ENCODE assay signal across 9 cellular contexts in the genomic region with DNA sequence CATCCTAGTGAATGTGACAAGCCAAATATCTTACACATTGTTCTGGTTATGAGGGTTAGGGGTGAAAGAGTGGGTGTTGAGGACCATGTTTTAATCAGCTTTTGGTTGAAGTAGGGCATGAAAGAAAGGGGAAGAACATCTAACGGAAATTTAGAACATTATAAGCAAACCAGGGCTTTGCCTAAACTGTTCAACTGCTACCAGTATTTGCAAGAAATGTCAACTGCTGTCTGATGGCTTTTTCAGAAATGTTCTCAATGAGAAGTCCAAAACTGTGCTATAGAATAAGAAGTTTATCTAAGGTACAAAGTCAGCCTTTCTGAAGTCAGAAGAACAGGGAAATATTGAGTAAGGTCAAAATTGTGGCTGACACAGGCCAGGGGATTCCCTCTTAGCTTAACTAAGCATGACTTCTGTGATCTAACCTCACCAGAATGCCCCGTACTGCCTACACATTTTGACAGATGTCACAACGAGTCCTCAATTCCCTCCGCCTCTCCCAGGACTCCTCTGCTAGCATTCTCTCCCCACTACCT.
DNase-seq lines count a peak whose midpoint lies in the region; ATAC-seq and TF ChIP-seq lines count a peak whose summit lies in the region.
"Had no signal": no experiment of that assay in that cellular context is flagged by ENCODE, and none has a peak within 500 bp of the region (broad histone marks: within the 10 kb centered on the region; RNA-seq: fewer than 3 reads in every experiment).

No MANE protein-coding gene starts in this region.

- H3K27ac ChIP-seq in coronary artery, result no peak overlapping the region

- peak; percentile 91 for ATAC-seq in activated CD4-positive, alpha-beta T cell treated with anti-CD3 and anti-CD28 coated beads for 36 hours
- peak; percentile 96 for ATAC-seq in HG02852 (IDR thresholded peaks at IDR 0.05; ENCODE audit: unreplicated experiment)

- H3K4me1 Mint-ChIP-seq in activated CD4-positive, alpha-beta T cell treated with anti-CD3 and anti-CD28 coated beads for 36 hours, result peaks cover 23% of the 10 kb centered on the region
- peaks cover 17% of the 10 kb centered on the region for H3K4me1 Mint-ChIP-seq in activated CD4-positive, alpha-beta T cell treated with anti-CD3 and anti-CD28 coated beads, Interleukin-2, amount 10 ng/mL, durations not matched to agents 7 days and 5 days

- H3K9me3 Mint-ChIP-seq in activated CD4-positive, alpha-beta T cell treated with anti-CD3 and anti-CD28 coated beads for 36 hours (ENCODE audit: low read depth), result no peaks in the 10 kb centered on the region
- H3K9me3 Mint-ChIP-seq in activated CD4-positive, alpha-beta T cell treated with anti-CD3 and anti-CD28 coated beads, Interleukin-2, amount 10 ng/mL, durations not matched to agents 7 days and 5 days, result no peaks in the 10 kb centered on the region
- H3K9me3 Mint-ChIP-seq: brain had no signal

- TF ChIP-seq CTCF in coronary artery (IDR thresholded peaks at IDR 0.05), result no peak

- POLR2A ChIA-PET in activated CD4-positive, alpha-beta T cell treated with anti-CD3 and anti-CD28 coated beads for 36 hours (lab: Charles Lee), result interaction anchor here (0.6 to 1.0 kb wide), 2 partner anchors 21 to 62 kb away, joined by 5 to 6 read pairs; no protein-coding TSS in a partner anchor
- POLR2A ChIA-PET in activated CD4-positive, alpha-beta T cell treated with anti-CD3 and anti-CD28 coated beads, Interleukin-2, amount 10 ng/mL, durations not matched to agents 7 days and 5 days (lab: Charles Lee), result no interaction called here

- H3K4me3 ChIP-seq in coronary artery, result no peak overlapping the region

- no peak overlapping the region for H3K4me3 Mint-ChIP-seq in activated CD4-positive, alpha-beta T cell treated with anti-CD3 and anti-CD28 coated beads for 36 hours
- H3K4me3 Mint-ChIP-seq in activated CD4-positive, alpha-beta T cell treated with anti-CD3 and anti-CD28 coated beads, Interleukin-2, amount 10 ng/mL, durations not matched to agents 7 days and 5 days, result no peak overlapping the region
- H3K4me3 Mint-ChIP-seq: brain had no signal

- intact Hi-C loops in activated CD4-positive, alpha-beta T cell treated with anti-CD3 and anti-CD28 coated beads for 36 hours (cut with DNase I, micrococcal nuclease), result loop anchor here (1.0 to 2.0 kb wide), 3 partner anchors 25 to 62 kb away; no protein-coding TSS in a partner anchor

- peak overlapping the region; percentile 72 for H3K27ac Mint-ChIP-seq in activated CD4-positive, alpha-beta T cell treated with anti-CD3 and anti-CD28 coated beads for 36 hours
- no peak overlapping the region for H3K27ac Mint-ChIP-seq in activated CD4-positive, alpha-beta T cell treated with anti-CD3 and anti-CD28 coated beads, Interleukin-2, amount 10 ng/mL, durations not matched to agents 7 days and 5 days
- H3K27ac Mint-ChIP-seq: brain had no signal

- no peaks in the 10 kb centered on the region for H3K27me3 Mint-ChIP-seq in activated CD4-positive, alpha-beta T cell treated with anti-CD3 and anti-CD28 coated beads for 36 hours
- H3K27me3 Mint-ChIP-seq in activated CD4-positive, alpha-beta T cell treated with anti-CD3 and anti-CD28 coated beads, Interleukin-2, amount 10 ng/mL, durations not matched to agents 7 days and 5 days, result peaks cover 1% of the 10 kb centered on the region

- CTCF ChIA-PET in activated CD4-positive, alpha-beta T cell treated with anti-CD3 and anti-CD28 coated beads for 36 hours (lab: Charles Lee), result interaction anchor here (0.7 to 4.1 kb wide), 8 partner anchors 19 to 1110 kb away, joined by 3 to 100 read pairs (median 4); no protein-coding TSS in a partner anchor
- CTCF ChIA-PET in activated CD4-positive, alpha-beta T cell treated with anti-CD3 and anti-CD28 coated beads, Interleukin-2, amount 10 ng/mL, durations not matched to agents 7 days and 5 days (lab: Charles Lee), result interaction anchor here (0.8 to 2.9 kb wide), 3 partner anchors 9 to 51 kb away, joined by 3 to 12 read pairs (median 4); no protein-coding TSS in a partner anchor

- H3K36me3 Mint-ChIP-seq in activated CD4-positive, alpha-beta T cell treated with anti-CD3 and anti-CD28 coated beads for 36 hours (ENCODE audit: low read depth), result no peaks in the 10 kb centered on the region
- H3K36me3 Mint-ChIP-seq in activated CD4-positive, alpha-beta T cell treated with anti-CD3 and anti-CD28 coated beads, Interleukin-2, amount 10 ng/mL, durations not matched to agents 7 days and 5 days (ENCODE audit: low read depth), result no peaks in the 10 kb centered on the region
- H3K36me3 Mint-ChIP-seq: brain had no signal

- peak; percentile 68 for DNase-seq in activated CD4-positive, alpha-beta T cell treated with anti-CD3 and anti-CD28 coated beads for 36 hours
- no peak for DNase-seq in activated CD4-positive, alpha-beta T cell treated with anti-CD3 and anti-CD28 coated beads for 1 hour
- DNase-seq in activated CD4-positive, alpha-beta T cell treated with anti-CD3 and anti-CD28 coated beads, Interleukin-2, amount 10 ng/mL, durations not matched to agents 7 days and 5 days, result peak; percentile 13
- DNase-seq in stimulated activated CD8-positive, alpha-beta memory T cell treated with anti-CD3 and anti-CD28 coated beads, Interleukin-2, amount 100 ng/mL, for 48 hours (ENCODE audit: low read depth in 2 of 2), result peak; percentile 10
- DNase-seq in coronary artery (ENCODE audit: low spot score), result no peak
- DNase-seq in SW 1271 (lab: John Stamatoyannopoulos, UW), result no peak
- DNase-seq in NCI-H2107 treated with DMSO at 0.1 percent for 48 hours (lab: John Stamatoyannopoulos, UW; ENCODE audit: unreplicated experiment), result no peak

Comparison
In these comparisons a context has a peak if more than half of its experiments do, and no peak if none do; other contexts are left out.
1. DNase-seq: peak in activated CD4-positive, alpha-beta T cell treated with anti-CD3 and anti-CD28 coated beads for 36 hours (single experiment), activated CD4-positive, alpha-beta T cell treated with anti-CD3 and anti-CD28 coated beads, Interleukin-2, amount 10 ng/mL, durations not matched to agents 7 days and 5 days (single experiment) and stimulated activated CD8-positive, alpha-beta memory T cell treated with anti-CD3 and anti-CD28 coated beads, Interleukin-2, amount 100 ng/mL, for 48 hours (2 of 2); none in activated CD4-positive, alpha-beta T cell treated with anti-CD3 and anti-CD28 coated beads for 1 hour (single experiment), coronary artery (single experiment), SW 1271 (0 of 2) and NCI-H2107 treated with DMSO at 0.1 percent for 48 hours (single experiment).